ENCODE assay signal across 1 cellular context in the genomic region with DNA sequence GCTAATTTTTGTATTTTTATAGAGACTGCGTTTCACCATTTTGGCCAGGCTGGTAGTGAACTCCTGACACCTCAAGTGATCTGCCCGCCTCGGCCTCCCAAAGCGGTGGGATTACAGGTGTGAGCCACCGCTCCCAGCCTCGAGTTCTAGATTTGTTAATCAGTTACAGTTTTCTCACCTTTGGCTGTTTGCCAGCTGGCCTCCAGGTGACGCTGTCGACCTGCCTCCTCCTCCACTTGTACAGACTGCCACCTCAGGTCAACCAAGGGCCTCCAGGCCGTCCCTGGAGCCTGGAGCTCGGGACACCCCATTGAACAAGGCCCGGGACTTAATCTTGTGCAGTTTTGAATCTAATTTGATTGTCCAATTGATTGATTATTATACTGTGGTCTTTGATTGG.
TF ChIP-seq lines count a peak whose summit lies in the region.

No MANE protein-coding gene starts in this region.

TF ChIP-seq in HepG2, 621 proteins besides CTCF, POLR2A, EP300 and RAD21 (continued from another document):
- TF ChIP-seq, protein P1, sequence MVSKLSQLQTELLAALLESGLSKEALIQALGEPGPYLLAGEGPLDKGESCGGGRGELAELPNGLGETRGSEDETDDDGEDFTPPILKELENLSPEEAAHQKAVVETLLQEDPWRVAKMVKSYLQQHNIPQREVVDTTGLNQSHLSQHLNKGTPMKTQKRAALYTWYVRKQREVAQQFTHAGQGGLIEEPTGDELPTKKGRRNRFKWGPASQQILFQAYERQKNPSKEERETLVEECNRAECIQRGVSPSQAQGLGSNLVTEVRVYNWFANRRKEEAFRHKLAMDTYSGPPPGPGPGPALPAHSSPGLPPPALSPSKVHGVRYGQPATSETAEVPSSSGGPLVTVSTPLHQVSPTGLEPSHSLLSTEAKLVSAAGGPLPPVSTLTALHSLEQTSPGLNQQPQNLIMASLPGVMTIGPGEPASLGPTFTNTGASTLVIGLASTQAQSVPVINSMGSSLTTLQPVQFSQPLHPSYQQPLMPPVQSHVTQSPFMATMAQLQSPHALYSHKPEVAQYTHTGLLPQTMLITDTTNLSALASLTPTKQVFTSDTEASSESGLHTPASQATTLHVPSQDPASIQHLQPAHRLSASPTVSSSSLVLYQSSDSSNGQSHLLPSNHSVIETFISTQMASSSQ (IDR thresholded peaks at IDR 0.05; ENCODE audit: low read depth), result peak; percentile 72
- TF ChIP-seq, protein P1 (CRISPR knock-in tag; IDR thresholded peaks at IDR 0.05; ENCODE audit: borderline replicate concordance), result peak; percentile 84
- TF ChIP-seq, protein P2, sequence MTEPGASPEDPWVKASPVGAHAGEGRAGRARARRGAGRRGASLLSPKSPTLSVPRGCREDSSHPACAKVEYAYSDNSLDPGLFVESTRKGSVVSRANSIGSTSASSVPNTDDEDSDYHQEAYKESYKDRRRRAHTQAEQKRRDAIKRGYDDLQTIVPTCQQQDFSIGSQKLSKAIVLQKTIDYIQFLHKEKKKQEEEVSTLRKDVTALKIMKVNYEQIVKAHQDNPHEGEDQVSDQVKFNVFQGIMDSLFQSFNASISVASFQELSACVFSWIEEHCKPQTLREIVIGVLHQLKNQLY (CRISPR knock-in tag; IDR thresholded peaks at IDR 0.05), result 0 out of 2 replicates have a peak, but pooled peaks have one; percentile 23
- 0 out of 2 replicates have a peak, but pooled peaks have one; percentile 55 for TF ChIP-seq MIER3 (CRISPR knock-in tag; IDR thresholded peaks at IDR 0.05; ENCODE audit: borderline replicate concordance)
- no peak for TF ChIP-seq ZNF331 (CRISPR knock-in tag; IDR thresholded peaks at IDR 0.05)
- no peak for TF ChIP-seq SMYD3 (CRISPR knock-in tag; IDR thresholded peaks at IDR 0.05)
- peak; percentile 48; the same call in 1 of the 2 replicates for TF ChIP-seq ZMYM2 (CRISPR knock-in tag; IDR thresholded peaks at IDR 0.05)
- TF ChIP-seq, protein P3, sequence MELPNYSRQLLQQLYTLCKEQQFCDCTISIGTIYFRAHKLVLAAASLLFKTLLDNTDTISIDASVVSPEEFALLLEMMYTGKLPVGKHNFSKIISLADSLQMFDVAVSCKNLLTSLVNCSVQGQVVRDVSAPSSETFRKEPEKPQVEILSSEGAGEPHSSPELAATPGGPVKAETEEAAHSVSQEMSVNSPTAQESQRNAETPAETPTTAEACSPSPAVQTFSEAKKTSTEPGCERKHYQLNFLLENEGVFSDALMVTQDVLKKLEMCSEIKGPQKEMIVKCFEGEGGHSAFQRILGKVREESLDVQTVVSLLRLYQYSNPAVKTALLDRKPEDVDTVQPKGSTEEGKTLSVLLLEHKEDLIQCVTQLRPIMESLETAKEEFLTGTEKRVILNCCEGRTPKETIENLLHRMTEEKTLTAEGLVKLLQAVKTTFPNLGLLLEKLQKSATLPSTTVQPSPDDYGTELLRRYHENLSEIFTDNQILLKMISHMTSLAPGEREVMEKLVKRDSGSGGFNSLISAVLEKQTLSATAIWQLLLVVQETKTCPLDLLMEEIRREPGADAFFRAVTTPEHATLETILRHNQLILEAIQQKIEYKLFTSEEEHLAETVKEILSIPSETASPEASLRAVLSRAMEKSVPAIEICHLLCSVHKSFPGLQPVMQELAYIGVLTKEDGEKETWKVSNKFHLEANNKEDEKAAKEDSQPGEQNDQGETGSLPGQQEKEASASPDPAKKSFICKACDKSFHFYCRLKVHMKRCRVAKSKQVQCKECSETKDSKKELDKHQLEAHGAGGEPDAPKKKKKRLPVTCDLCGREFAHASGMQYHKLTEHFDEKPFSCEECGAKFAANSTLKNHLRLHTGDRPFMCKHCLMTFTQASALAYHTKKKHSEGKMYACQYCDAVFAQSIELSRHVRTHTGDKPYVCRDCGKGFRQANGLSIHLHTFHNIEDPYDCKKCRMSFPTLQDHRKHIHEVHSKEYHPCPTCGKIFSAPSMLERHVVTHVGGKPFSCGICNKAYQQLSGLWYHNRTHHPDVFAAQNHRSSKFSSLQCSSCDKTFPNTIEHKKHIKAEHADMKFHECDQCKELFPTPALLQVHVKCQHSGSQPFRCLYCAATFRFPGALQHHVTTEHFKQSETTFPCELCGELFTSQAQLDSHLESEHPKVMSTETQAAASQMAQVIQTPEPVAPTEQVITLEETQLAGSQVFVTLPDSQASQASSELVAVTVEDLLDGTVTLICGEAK (IDR thresholded peaks at IDR 0.05), result no peak
- TF ChIP-seq, protein P3 (CRISPR knock-in tag; IDR thresholded peaks at IDR 0.05), result no peak
- peak; percentile 23; the same call in 1 of the 2 replicates for TF ChIP-seq TBX2 (CRISPR knock-in tag; IDR thresholded peaks at IDR 0.05; ENCODE audit: borderline replicate concordance)
- TF ChIP-seq KAT8 (CRISPR knock-in tag; IDR thresholded peaks at IDR 0.05), result no peak
